12 cellular contexts compared by ENCODE assay signal in genomic region chr11:97738751-97739150, GRCh38.
"Had no signal": no experiment of that assay in that cellular context is flagged by ENCODE, and none has a peak within 500 bp of the region (broad histone marks: within the 10 kb centered on the region; RNA-seq: fewer than 3 reads in every experiment).

No MANE protein-coding gene starts in this region.

- DNase-seq: activated CD4-positive, alpha-beta T cell treated with anti-CD3 and anti-CD28 coated beads, Interleukin-2, amount 50 U/mL, for 48 hours; activated gamma-delta T cell; central memory CD4-positive, alpha-beta T cell; cortex of kidney; lower lobe of right lung; nucleus accumbens; retina; transverse colon; uterus had no signal

- H3K4me1 ChIP-seq: ascending aorta, lower lobe of right lung, transverse colon, uterus had no signal

- H3K4me3 ChIP-seq: ascending aorta, lower lobe of right lung, transverse colon, uterus had no signal

- H3K27me3 ChIP-seq: ascending aorta, transverse colon, uterus had no signal

- ATAC-seq: esophagus mucosa; lower lobe of right lung; natural killer cell treated with Interleukin-12 subunit alpha and Interleukin-12 subunit beta and Interleukin-15 and Interleukin-18, amount 100 ng/mL, for 72 hours had no signal

- H3K9me3 ChIP-seq: ascending aorta, uterus had no signal

- H3K36me3 ChIP-seq: ascending aorta, lower lobe of right lung, transverse colon, uterus had no signal

- H3K27ac ChIP-seq: ascending aorta, lower lobe of right lung, transverse colon, uterus had no signal
